In the genomic region with DNA sequence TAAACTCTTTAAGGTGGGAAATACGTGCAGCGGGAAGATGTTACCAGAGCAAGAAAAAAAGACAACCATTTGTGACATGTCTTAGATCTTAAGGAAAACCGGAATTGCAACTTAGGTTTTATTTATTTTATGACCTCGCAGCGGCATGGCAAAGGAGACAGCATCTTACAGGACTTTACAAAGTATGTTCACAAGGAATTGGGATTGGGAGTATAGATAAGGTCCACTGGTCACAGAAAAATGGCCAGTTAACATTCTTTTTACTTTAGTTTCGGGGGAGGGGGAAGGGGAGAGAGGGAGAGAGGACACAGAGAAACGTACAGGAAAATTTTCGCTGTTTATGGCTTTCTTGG, we compare ENCODE assay signal across 10 cellular contexts.
A peak's percentile ranks its signal among the peaks of the same experiment; 100 is the strongest.
DNase-seq lines count a peak whose midpoint lies in the region; ATAC-seq and TF ChIP-seq lines count a peak whose summit lies in the region.
"Had no signal": no experiment of that assay in that cellular context is flagged by ENCODE, and none has a peak within 500 bp of the region (broad histone marks: within the 10 kb centered on the region; RNA-seq: fewer than 3 reads in every experiment).

No MANE protein-coding gene starts in this region.

- H3K4me1 Mint-ChIP-seq in natural killer cell: no peaks in the 10 kb centered on the region

- no CpG with 5 or more reads among the region's 8 CpGs for WGBS in mesendoderm (ENCODE audit: extremely low coverage, insufficient coverage, low lambda C conversion rate)
- 58 to 64% methylated on average over 8 of the region's 8 CpGs for WGBS in upper lobe of left lung, 2 donors

- H4K8ac ChIP-seq in mesendoderm (ENCODE audit: low read depth, low read length): no peak overlapping the region

- no peak overlapping the region for H3K4ac ChIP-seq in mesendoderm (ENCODE audit: low read depth, low read length)

- no peak overlapping the region for H3K18ac ChIP-seq in mesendoderm (ENCODE audit: low read length)

- H3K4me3 Mint-ChIP-seq in natural killer cell: no peak overlapping the region
- H3K4me3 Mint-ChIP-seq: HFFc6 had no signal

- ATAC-seq in left cardiac atrium: no peak
- ATAC-seq in upper lobe of left lung (ENCODE audit: low FRiP score in 2 of 2): no peak
- no peak for ATAC-seq in GM21447 (IDR thresholded peaks at IDR 0.05; ENCODE audit: unreplicated experiment)
- no peak for ATAC-seq in natural killer cell

- H3K9me3 ChIP-seq in cardiac muscle cell (ENCODE audit: low read depth): no peaks in the 10 kb centered on the region
- H3K9me3 ChIP-seq in colonic mucosa: no peaks in the 10 kb centered on the region
- no peaks in the 10 kb centered on the region for H3K9me3 ChIP-seq in upper lobe of left lung

- H3K36me3 ChIP-seq in cardiac muscle cell: no peaks in the 10 kb centered on the region
- no peaks in the 10 kb centered on the region for H3K36me3 ChIP-seq in colonic mucosa
- no peaks in the 10 kb centered on the region for H3K36me3 ChIP-seq in mesendoderm (ENCODE audit: control insufficient read depth, insufficient read depth, low read length)
- no peaks in the 10 kb centered on the region for H3K36me3 ChIP-seq in upper lobe of left lung

- H3K4me2 ChIP-seq in mesendoderm (ENCODE audit: low read length): peak overlapping the region; percentile 58

- no peaks in the 10 kb centered on the region for H3K27me3 Mint-ChIP-seq in natural killer cell (ENCODE audit: low read depth in 2 of 2)

- no peaks in the 10 kb centered on the region for H3K79me2 ChIP-seq in mesendoderm (ENCODE audit: control insufficient read depth, insufficient read depth, low read length)

- no peak overlapping the region for H3K23ac ChIP-seq in mesendoderm (ENCODE audit: low read length)

- H3K4me1 ChIP-seq in cardiac muscle cell (ENCODE audit: low read depth): peaks cover 9% of the 10 kb centered on the region
- H3K4me1 ChIP-seq in colonic mucosa: no peaks in the 10 kb centered on the region
- H3K4me1 ChIP-seq in mesendoderm (ENCODE audit: control insufficient read depth, low read depth, low read length): peaks cover 8% of the 10 kb centered on the region
- H3K4me1 ChIP-seq in upper lobe of left lung: no peaks in the 10 kb centered on the region

- no peak overlapping the region for H2BK5ac ChIP-seq in mesendoderm (ENCODE audit: low read length)

- H3K27me3 ChIP-seq in cardiac muscle cell: no peaks in the 10 kb centered on the region
- H3K27me3 ChIP-seq in colonic mucosa: no peaks in the 10 kb centered on the region
- H3K27me3 ChIP-seq in mesendoderm (ENCODE audit: insufficient read depth, low read length, poor library complexity): no peaks in the 10 kb centered on the region
- no peaks in the 10 kb centered on the region for H3K27me3 ChIP-seq in upper lobe of left lung

- no peak overlapping the region for H2AK5ac ChIP-seq in mesendoderm (ENCODE audit: low read length)

- H2BK120ac ChIP-seq in mesendoderm (ENCODE audit: low read depth, low read length): no peak overlapping the region

- TF ChIP-seq CTCF in cardiac muscle cell (IDR thresholded peaks at IDR 0.05; ENCODE audit: low read depth, low read length): no peak
- TF ChIP-seq CTCF in colonic mucosa (IDR thresholded peaks at IDR 0.05): no peak
- TF ChIP-seq CTCF in upper lobe of left lung (IDR thresholded peaks at IDR 0.05): no peak
- no peak for TF ChIP-seq CTCF in natural killer cell (IDR thresholded peaks at IDR 0.05)

- H2BK15ac ChIP-seq in mesendoderm (replicated peaks; ENCODE audit: low read depth): no peak overlapping the region

- peak in 1 of 2 donors; percentile 3 for DNase-seq in cardiac muscle cell (ENCODE audit: low read depth in 1 of 2, low spot score in 1 of 2)
- DNase-seq in left cardiac atrium: no peak
- DNase-seq in colonic mucosa: no peak
- DNase-seq in mesendoderm: no peak
- no peak for DNase-seq in upper lobe of left lung
- no peak for DNase-seq in natural killer cell
- DNase-seq in SIG-M5 (lab: John Stamatoyannopoulos, UW): no peak
- DNase-seq: HFFc6 had no signal

- no peak for TF ChIP-seq EP300 in upper lobe of left lung (IDR thresholded peaks at IDR 0.05)

- peak overlapping the region; percentile 62 for H3K56ac ChIP-seq in mesendoderm (ENCODE audit: low read length)

- no peak for TF ChIP-seq POLR2A in upper lobe of left lung (IDR thresholded peaks at IDR 0.05)

- H4K5ac ChIP-seq in mesendoderm (ENCODE audit: low read length): no peak overlapping the region

- H3K36me3 Mint-ChIP-seq in natural killer cell: no peaks in the 10 kb centered on the region
- H3K36me3 Mint-ChIP-seq: activated naive CD4-positive, alpha-beta T cell treated with anti-CD3 and anti-CD28 coated beads, Interleukin-2, amount 50 U/mL, for 72 hours had no signal

- H3K4me3 ChIP-seq in cardiac muscle cell: peak overlapping the region; percentile 40
- H3K4me3 ChIP-seq in colonic mucosa: peak overlapping the region; percentile 28
- H3K4me3 ChIP-seq in mesendoderm (ENCODE audit: low read length): peak overlapping the region; percentile 57
- H3K4me3 ChIP-seq in upper lobe of left lung: peak overlapping the region in 3 of 4 donors; percentile 34 to 45 (median 42)

- H3K27ac Mint-ChIP-seq in natural killer cell: no peak overlapping the region
- H3K27ac Mint-ChIP-seq: activated naive CD4-positive, alpha-beta T cell treated with anti-CD3 and anti-CD28 coated beads, Interleukin-2, amount 50 U/mL, for 72 hours; HFFc6 had no signal

- H3K27ac ChIP-seq in cardiac muscle cell: peak overlapping the region; percentile 76
- H3K27ac ChIP-seq in colonic mucosa: no peak overlapping the region
- H3K27ac ChIP-seq in mesendoderm (ENCODE audit: low read depth, low read length): no peak overlapping the region
- no peak overlapping the region for H3K27ac ChIP-seq in upper lobe of left lung

- intact Hi-C loops in left cardiac atrium (cut with DNase I) (no loop called here), colonic mucosa (cut with DNase I) (no loop called here), natural killer cell (cut with micrococcal nuclease) (no loop called here)

- no peaks in the 10 kb centered on the region for H3K79me1 ChIP-seq in mesendoderm (ENCODE audit: low read length)

- H3K9ac ChIP-seq in colonic mucosa (ENCODE audit: low read depth in 2 of 2, low read length in 2 of 2): no peak overlapping the region
- peak overlapping the region; percentile 40 for H3K9ac ChIP-seq in mesendoderm (ENCODE audit: low read length)

- H3K9me3 Mint-ChIP-seq in natural killer cell: no peaks in the 10 kb centered on the region
- H3K9me3 Mint-ChIP-seq: HFFc6 had no signal
